In the genomic region with DNA sequence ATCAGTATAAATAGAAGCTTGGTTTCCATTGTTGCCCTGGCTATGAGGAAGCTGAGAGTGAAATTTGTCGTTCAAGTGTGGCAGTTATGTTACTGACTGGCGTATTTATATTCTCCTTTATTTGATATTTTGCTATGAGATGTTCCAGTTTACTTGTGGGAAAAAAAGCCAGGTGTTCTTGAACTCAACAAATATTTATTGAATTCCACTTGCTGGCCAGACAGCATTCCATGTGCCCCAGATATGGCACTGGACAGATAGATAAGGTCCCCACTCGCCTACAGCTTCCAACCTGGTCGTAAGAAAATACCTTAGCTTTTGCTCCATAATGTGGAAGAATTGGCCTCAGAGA, we compare ENCODE assay signal across 1 cellular context.
TF ChIP-seq lines count a peak whose summit lies in the region.

No MANE protein-coding gene starts in this region.

TF ChIP-seq in K562, 482 proteins besides CTCF, POLR2A, EP300 and RAD21:
- TF ChIP-seq, protein P1, sequence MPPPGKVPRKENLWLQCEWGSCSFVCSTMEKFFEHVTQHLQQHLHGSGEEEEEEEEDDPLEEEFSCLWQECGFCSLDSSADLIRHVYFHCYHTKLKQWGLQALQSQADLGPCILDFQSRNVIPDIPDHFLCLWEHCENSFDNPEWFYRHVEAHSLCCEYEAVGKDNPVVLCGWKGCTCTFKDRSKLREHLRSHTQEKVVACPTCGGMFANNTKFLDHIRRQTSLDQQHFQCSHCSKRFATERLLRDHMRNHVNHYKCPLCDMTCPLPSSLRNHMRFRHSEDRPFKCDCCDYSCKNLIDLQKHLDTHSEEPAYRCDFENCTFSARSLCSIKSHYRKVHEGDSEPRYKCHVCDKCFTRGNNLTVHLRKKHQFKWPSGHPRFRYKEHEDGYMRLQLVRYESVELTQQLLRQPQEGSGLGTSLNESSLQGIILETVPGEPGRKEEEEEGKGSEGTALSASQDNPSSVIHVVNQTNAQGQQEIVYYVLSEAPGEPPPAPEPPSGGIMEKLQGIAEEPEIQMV (tag; conservative IDR thresholded peaks at IDR 0.05; ENCODE audit: low read depth), result no peak
- TF ChIP-seq TEAD4 (IDR thresholded peaks at IDR 0.05; ENCODE audit: low read length) (peak; percentile 18; the same call in 1 of the 2 replicates), TEAD4 (CRISPR knock-in tag; IDR thresholded peaks at IDR 0.05; ENCODE audit: borderline replicate concordance) (no peak), TAL1 (IDR thresholded peaks at IDR 0.05) (0 out of 2 replicates have a peak, but pooled peaks have one; percentile 5), FOXO4 (CRISPR knock-in tag; IDR thresholded peaks at IDR 0.05) (no peak), CBFA2T3 (IDR thresholded peaks at IDR 0.05) (peak; percentile 30; the same call in 1 of the 2 replicates)
